In genomic region chr1:23559136-23559984, GRCh38 we compare ENCODE assay signal across 8 cellular contexts. TPM values are rescaled to one million over a fixed set of nuclear protein-coding genes. Genes with fewer than 3 reads are reported as not detected.
A peak's percentile ranks its signal among the peaks of the same experiment; 100 is the strongest.
DNase-seq lines count a peak whose midpoint lies in the region; ATAC-seq and TF ChIP-seq lines count a peak whose summit lies in the region.

A gene with protein sequence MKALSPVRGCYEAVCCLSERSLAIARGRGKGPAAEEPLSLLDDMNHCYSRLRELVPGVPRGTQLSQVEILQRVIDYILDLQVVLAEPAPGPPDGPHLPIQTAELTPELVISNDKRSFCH (minus strand): TSS chr1:23559501. CDS start chr1:23559426, 75 bp downstream.

- H3K27me3 ChIP-seq in PC-3 (ENCODE audit: low read length) (no peaks in the 10 kb centered on the region), muscle layer of colon (ENCODE audit: control insufficient read depth in 1 of 2, insufficient read depth in 2 of 2, low read length in 2 of 2) (no peaks in the 10 kb centered on the region)

- DNase-seq in DMS114 treated with DMSO at 0.1 percent for 48 hours (lab: John Stamatoyannopoulos, UW; ENCODE audit: unreplicated experiment) (peak; percentile 84), PC-3 (peak; percentile 96), erythroblast (lab: John Stamatoyannopoulos, UW) (peak in 1 of 2 experiments; percentile 90)
- DNase-seq in activated T-cell treated with anti-CD3 and anti-CD28 coated beads, Interleukin-2, amount 50 U/mL, for 1 hour = peak; percentile 92
- DNase-seq in stimulated activated CD8-positive, alpha-beta memory T cell treated with anti-CD3 and anti-CD28 coated beads, Interleukin-7, amount 100 ng/mL, for 24 hours (ENCODE audit: low read depth) = peak; percentile 80

- no peaks in the 10 kb centered on the region for H4K20me1 ChIP-seq in PC-3 (ENCODE audit: low read length)

- no peaks in the 10 kb centered on the region for H3K27me3 Mint-ChIP-seq in IgD-negative memory B cell

- intact Hi-C loops in PC-3 (cut with micrococcal nuclease) = loop anchor here (5.0 kb wide), 2 partner anchors 33 to 78 kb away; no protein-coding TSS in a partner anchor

- peak; percentile 53 for TF ChIP-seq POLR2A in erythroblast (IDR thresholded peaks at IDR 0.05; ENCODE audit: low read length)

- POLR2A ChIA-PET in PC-3 (lab: Charles Lee; ENCODE audit: unreplicated experiment) = interaction anchor here (0.6 to 0.9 kb wide), 4 partner anchors 78 to 390 kb away, joined by 3 to 6 read pairs (median 3); partner anchors contain the start of genes PITHD1 and RPL11

- TF ChIP-seq CTCF in PC-3 (conservative IDR thresholded peaks at IDR 0.05; ENCODE audit: low read depth, low read length) = no peak

- H3K4me3 Mint-ChIP-seq in IgD-negative memory B cell = peak within 1 kb of the TSS; percentile 89 to 98 (median 94)

- no peaks in the 10 kb centered on the region for H3K9me2 ChIP-seq in PC-3 (replicated peaks; ENCODE audit: low read length)

- peaks cover 11% of the 10 kb centered on the region; the same call in 1 of the 2 replicates for H3K79me2 ChIP-seq in PC-3 (ENCODE audit: low read length)

- peak within 1 kb of the TSS; percentile 63 for H2AFZ ChIP-seq in PC-3 (ENCODE audit: low read length)

- H3K9ac ChIP-seq in PC-3 (ENCODE audit: low read length) = peak within 1 kb of the TSS; percentile 57
- H3K9ac ChIP-seq in muscle layer of colon (ENCODE audit: low read length) = peak within 1 kb of the TSS; percentile 93

- no peaks in the 10 kb centered on the region for H3K36me3 Mint-ChIP-seq in IgD-negative memory B cell

- H3K4me2 ChIP-seq in PC-3 (ENCODE audit: low read length) = peak within 1 kb of the TSS; percentile 92

- no peaks in the 10 kb centered on the region for H3K9me3 Mint-ChIP-seq in IgD-negative memory B cell

- H3K4me1 ChIP-seq in PC-3 (ENCODE audit: insufficient read depth, low read length) (peaks cover 63% of the 10 kb centered on the region), muscle layer of colon (ENCODE audit: insufficient read depth, low read length) (peaks cover 74% of the 10 kb centered on the region)

- H3F3A ChIP-seq in PC-3 (ENCODE audit: low read length, unreplicated experiment) = no peaks in the 10 kb centered on the region

- H3K36me3 ChIP-seq in PC-3 (ENCODE audit: low read depth, low read length) (no peaks in the 10 kb centered on the region), muscle layer of colon (ENCODE audit: insufficient read depth, low read length) (peaks cover 12% of the 10 kb centered on the region)

- ATAC-seq in GM21526 (IDR thresholded peaks at IDR 0.05; ENCODE audit: low FRiP score, unreplicated experiment) (peak; percentile 55), PC-3 (peak; percentile 53)

- H3K27ac Mint-ChIP-seq in IgD-negative memory B cell = peak within 1 kb of the TSS; percentile 95 to 100 (median 98)

- peaks cover 41 to 67% (median 58%) of the 10 kb centered on the region in 3 donors for H3K4me1 Mint-ChIP-seq in IgD-negative memory B cell

- H3K9me3 ChIP-seq in PC-3 (ENCODE audit: low read length) (no peaks in the 10 kb centered on the region), muscle layer of colon (ENCODE audit: low read length) (no peaks in the 10 kb centered on the region)

- H3K4me3 ChIP-seq in PC-3 (ENCODE audit: low read length) (peak within 1 kb of the TSS; percentile 82), muscle layer of colon (ENCODE audit: low read depth in 1 of 2, low read length in 2 of 2) (peak within 1 kb of the TSS; percentile 94)

- H3K27ac ChIP-seq in PC-3 (ENCODE audit: low read length) = peak within 1 kb of the TSS; percentile 33
- H3K27ac ChIP-seq in muscle layer of colon (ENCODE audit: low read depth, low read length) = peak within 1 kb of the TSS; percentile 82

- TSS peak; percentile 85 for BruUV-seq in PC-3 (replicated peaks; lab: Mats Ljungman, UMichigan)

- CTCF ChIA-PET in PC-3 (lab: Charles Lee) = interaction anchor here (1.6 to 2.2 kb wide), 2 partner anchors 75 to 78 kb away, joined by 8 to 10 read pairs; no protein-coding TSS in a partner anchor

RNA-seq across cellular contexts. Expression of the gene that starts here (rescaled TPM):
- 74.0 TPM for polyA plus RNA-seq in IgD-negative memory B cell
- 77.7 and 92.5 TPM in 2 replicates for total RNA-seq in PC-3 (2014; rRNA removed)
